1 cellular context compared by ENCODE assay signal in the genomic region with DNA sequence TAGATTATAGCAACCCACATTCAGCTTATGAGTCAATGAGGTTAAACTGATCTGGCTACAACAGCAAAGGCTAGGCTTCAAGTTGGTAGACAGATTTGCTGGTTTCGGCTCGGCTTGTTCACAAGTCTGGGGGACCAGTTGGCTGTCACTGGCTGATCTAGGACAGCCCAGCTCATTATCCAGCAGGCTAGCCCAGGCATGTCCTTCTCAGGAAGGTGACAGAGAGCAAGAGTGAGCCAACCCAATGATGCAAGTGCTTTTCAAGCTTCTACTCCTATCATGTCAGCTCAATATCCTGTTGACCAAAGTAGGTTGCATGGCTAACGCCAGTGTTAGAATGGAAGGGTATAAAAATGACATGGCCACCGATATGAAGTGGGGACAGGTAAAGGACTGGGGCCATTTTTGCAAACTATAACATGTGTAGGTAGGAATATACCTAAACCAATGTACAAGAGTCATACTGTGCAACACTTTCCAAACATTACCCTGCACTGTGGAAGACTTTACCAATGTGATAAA.
TF ChIP-seq lines count a peak whose summit lies in the region.

No MANE protein-coding gene starts in this region.

TF ChIP-seq in GM23338, 12 proteins besides CTCF, POLR2A, EP300 and RAD21 (continued from another document):
- TF ChIP-seq, protein P1, sequence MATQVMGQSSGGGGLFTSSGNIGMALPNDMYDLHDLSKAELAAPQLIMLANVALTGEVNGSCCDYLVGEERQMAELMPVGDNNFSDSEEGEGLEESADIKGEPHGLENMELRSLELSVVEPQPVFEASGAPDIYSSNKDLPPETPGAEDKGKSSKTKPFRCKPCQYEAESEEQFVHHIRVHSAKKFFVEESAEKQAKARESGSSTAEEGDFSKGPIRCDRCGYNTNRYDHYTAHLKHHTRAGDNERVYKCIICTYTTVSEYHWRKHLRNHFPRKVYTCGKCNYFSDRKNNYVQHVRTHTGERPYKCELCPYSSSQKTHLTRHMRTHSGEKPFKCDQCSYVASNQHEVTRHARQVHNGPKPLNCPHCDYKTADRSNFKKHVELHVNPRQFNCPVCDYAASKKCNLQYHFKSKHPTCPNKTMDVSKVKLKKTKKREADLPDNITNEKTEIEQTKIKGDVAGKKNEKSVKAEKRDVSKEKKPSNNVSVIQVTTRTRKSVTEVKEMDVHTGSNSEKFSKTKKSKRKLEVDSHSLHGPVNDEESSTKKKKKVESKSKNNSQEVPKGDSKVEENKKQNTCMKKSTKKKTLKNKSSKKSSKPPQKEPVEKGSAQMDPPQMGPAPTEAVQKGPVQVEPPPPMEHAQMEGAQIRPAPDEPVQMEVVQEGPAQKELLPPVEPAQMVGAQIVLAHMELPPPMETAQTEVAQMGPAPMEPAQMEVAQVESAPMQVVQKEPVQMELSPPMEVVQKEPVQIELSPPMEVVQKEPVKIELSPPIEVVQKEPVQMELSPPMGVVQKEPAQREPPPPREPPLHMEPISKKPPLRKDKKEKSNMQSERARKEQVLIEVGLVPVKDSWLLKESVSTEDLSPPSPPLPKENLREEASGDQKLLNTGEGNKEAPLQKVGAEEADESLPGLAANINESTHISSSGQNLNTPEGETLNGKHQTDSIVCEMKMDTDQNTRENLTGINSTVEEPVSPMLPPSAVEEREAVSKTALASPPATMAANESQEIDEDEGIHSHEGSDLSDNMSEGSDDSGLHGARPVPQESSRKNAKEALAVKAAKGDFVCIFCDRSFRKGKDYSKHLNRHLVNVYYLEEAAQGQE (IDR thresholded peaks at IDR 0.05; ENCODE audit: unreplicated experiment): no peak
